1 cellular context compared by ENCODE assay signal in genomic region chr16:89341697-89342694, GRCh38.
TF ChIP-seq lines count a peak whose summit lies in the region.

No MANE protein-coding gene starts in this region.

TF ChIP-seq in GM23338, 12 proteins besides CTCF, POLR2A, EP300 and RAD21 (continued from another document):
- TF ChIP-seq ZNF462 (CRISPR knock-in tag; IDR thresholded peaks at IDR 0.05), result no peak
- TF ChIP-seq NANOG (IDR thresholded peaks at IDR 0.05; ENCODE audit: borderline replicate concordance), result no peak
- TF ChIP-seq STAT1 (IDR thresholded peaks at IDR 0.05; ENCODE audit: unreplicated experiment), result no peak
- TF ChIP-seq ETS1 (IDR thresholded peaks at IDR 0.05), result no peak
- TF ChIP-seq CREB1 (CRISPR knock-in tag; IDR thresholded peaks at IDR 0.05; ENCODE audit: low read depth), result no peak
